In the genomic region with DNA sequence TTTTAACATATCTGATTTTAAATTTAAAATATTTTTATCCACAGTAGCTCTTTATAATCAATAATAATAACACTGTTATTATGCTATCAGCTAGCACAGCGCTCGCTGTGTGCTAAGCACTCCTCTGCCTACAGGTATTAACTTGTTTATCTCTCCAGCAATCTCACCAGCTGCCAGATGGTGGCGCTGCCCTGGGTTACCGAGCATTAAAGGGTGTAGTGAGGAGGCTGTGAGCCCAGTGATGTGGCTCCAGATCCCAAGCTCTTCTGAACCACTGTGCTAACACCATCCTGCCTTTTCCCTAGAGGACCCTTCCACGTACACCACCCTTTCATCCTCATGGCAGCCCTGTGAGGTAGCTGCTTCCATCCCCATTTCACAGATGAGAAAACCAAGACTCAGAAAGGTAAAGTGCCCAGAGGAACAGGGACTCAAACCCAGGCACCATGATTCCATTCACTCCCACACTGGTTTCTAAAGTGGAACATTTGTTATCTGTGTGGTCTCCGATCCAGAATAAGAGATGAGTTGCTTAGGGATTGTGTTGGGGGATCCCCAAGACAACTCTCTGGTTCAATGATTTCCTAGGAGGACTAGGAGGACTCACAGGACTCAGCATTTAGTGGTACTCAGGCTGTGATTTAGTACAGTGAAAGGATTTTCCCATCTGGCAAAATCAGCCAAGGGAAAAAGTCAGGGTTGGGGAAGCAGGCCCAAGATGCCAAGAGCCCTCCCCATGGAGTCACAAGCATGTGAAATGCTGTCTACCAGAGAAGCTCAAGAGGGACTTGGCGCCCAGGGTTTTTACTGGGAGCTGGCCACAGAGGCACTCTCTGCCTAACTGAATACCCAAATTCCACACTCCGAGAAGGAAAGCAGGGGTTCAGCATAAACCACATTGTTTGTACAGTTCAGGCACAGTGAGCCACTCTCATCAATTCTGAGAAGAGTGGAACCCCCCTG, we compare ENCODE assay signal across 8 cellular contexts. TPM values are rescaled to one million over a fixed set of nuclear protein-coding genes. Genes with fewer than 3 reads are reported as not detected.
DNase-seq lines count a peak whose midpoint lies in the region; TF ChIP-seq lines count a peak whose summit lies in the region.
"Had no signal": no experiment of that assay in that cellular context is flagged by ENCODE, and none has a peak within 500 bp of the region (broad histone marks: within the 10 kb centered on the region; RNA-seq: fewer than 3 reads in every experiment).

No MANE protein-coding gene starts in this region.

- TF ChIP-seq CTCF in GM06990 (IDR thresholded peaks at IDR 0.05; ENCODE audit: insufficient read depth, low read length, poor library complexity, severe bottlenecking), result peak; percentile 77
- TF ChIP-seq CTCF in HEK293 (tag by site-specific recombination; IDR thresholded peaks at IDR 0.05), result no peak
- peak in 4 of 6 experiments; percentile 16 to 51 (median 28) for TF ChIP-seq CTCF in esophagus squamous epithelium (IDR thresholded peaks at IDR 0.05)

- no peak for DNase-seq in GM06990 (ENCODE audit: extremely low read depth, insufficient read length)
- DNase-seq in SJCRH30, result peak; percentile 56 to 70
- DNase-seq in esophagus squamous epithelium (lab: John Stamatoyannopoulos, UW), result no peak
- peak; percentile 25 for DNase-seq in stimulated activated CD4-positive, alpha-beta T cell treated with anti-CD3 and anti-CD28 coated beads, Interleukin-4, amount 100 ng/mL, for 24 hours
- no peak for DNase-seq in NCI-H1105 treated with DMSO at 0.1 percent for 48 hours (lab: John Stamatoyannopoulos, UW)
- no peak for DNase-seq in kidney tubule cell (ENCODE audit: low spot score)

- 64 to 66% methylated on average over 8 of the region's 8 CpGs for WGBS in esophagus squamous epithelium, 2 donors

- POLR2A ChIA-PET in HEK293 (lab: Yijun Ruan, JAX), result no interaction called here

- CTCF ChIA-PET in HEK293 (lab: Yijun Ruan, JAX), result interaction anchor here (0.6 to 4.2 kb wide), 30 partner anchors 9 to 514 kb away, joined by 3 to 58 read pairs (median 3); a partner anchor contains a TSS

- H3K36me3 ChIP-seq in GM06990 (ENCODE audit: control insufficient read depth, insufficient read depth, low read length) (no peaks in the 10 kb centered on the region), HEK293 (ENCODE audit: control insufficient read depth in 2 of 2, insufficient read depth in 1 of 2, low read length in 2 of 2) (no peaks in the 10 kb centered on the region), SJCRH30 (0 out of 2 replicates have a peak, but pooled peaks cover under 1% of the 10 kb centered on the region), esophagus squamous epithelium (no peaks in the 10 kb centered on the region)

- intact Hi-C loops in esophagus squamous epithelium (cut with DNase I), result no loop called here

- H3K27ac ChIP-seq in HEK293 (ENCODE audit: extremely low read depth, low read depth, low read length) (no peak overlapping the region), SJCRH30 (peak overlapping the region; percentile 89), esophagus squamous epithelium (no peak overlapping the region)

- no peaks in the 10 kb centered on the region; the same call in 1 of the 2 replicates for H3K27me3 ChIP-seq in GM06990 (replicated peaks; ENCODE audit: control insufficient read depth, insufficient read depth, low read length)
- H3K27me3 ChIP-seq in SJCRH30, result no peaks in the 10 kb centered on the region
- H3K27me3 ChIP-seq in esophagus squamous epithelium, result peaks cover 0 to 79% (median 0%) of the 10 kb centered on the region in 4 donors

- no peaks in the 10 kb centered on the region for H3K9me3 ChIP-seq in HEK293 (ENCODE audit: control insufficient read depth, insufficient read depth, low read depth, low read length)
- H3K9me3 ChIP-seq in SJCRH30 (replicated peaks), result no peaks in the 10 kb centered on the region
- H3K9me3 ChIP-seq in esophagus squamous epithelium, result no peaks in the 10 kb centered on the region

- no peak for TF ChIP-seq POLR2A in esophagus squamous epithelium (IDR thresholded peaks at IDR 0.05)

- no peak overlapping the region for H3K4me3 ChIP-seq in GM06990 (replicated peaks; ENCODE audit: low read depth, low read length)
- no peak overlapping the region for H3K4me3 ChIP-seq in HEK293 (ENCODE audit: low read depth, low read length)
- H3K4me3 ChIP-seq in SJCRH30, result no peak overlapping the region
- no peak overlapping the region for H3K4me3 ChIP-seq in esophagus squamous epithelium

- H3K4me1 ChIP-seq in HEK293 (ENCODE audit: control insufficient read depth, insufficient read depth, low read length) (no peaks in the 10 kb centered on the region), SJCRH30 (peaks cover 36% of the 10 kb centered on the region), esophagus squamous epithelium (no peaks in the 10 kb centered on the region)

TF ChIP-seq in HEK293, 187 proteins besides CTCF, POLR2A, EP300 and RAD21:
- TF ChIP-seq ZNF654 (tag by site-specific recombination; IDR thresholded peaks at IDR 0.05; ENCODE audit: low read depth), result peak; percentile 11; the same call in 1 of the 2 replicates
- TF ChIP-seq ZNF558 (tag by site-specific recombination; IDR thresholded peaks at IDR 0.05), result no peak
TF ChIP-seq in HEK293: peak in this region for 1.

RNA-seq across cellular contexts. Expression of a gene that starts 7.0 kb away (rescaled TPM):
- 42.3 and 44.1 TPM in 2 replicates for total RNA-seq in SJCRH30 (2014; rRNA removed; shearing (Covaris generic))
- not detected for total RNA-seq in esophagus squamous epithelium
- total RNA-seq: T-helper 1 cell treated with Interleukin-12 subunit alpha and Interleukin-12 subunit beta and Interleukin-4 antibody, amounts not matched to agents 30 ng/mL and 1 ng/mL, for 36 hours had no signal

RNA-seq across cellular contexts. Expression of a gene that starts 24.8 kb away (rescaled TPM):
- total RNA-seq in SJCRH30 (2014; rRNA removed; shearing (Covaris generic)), result 80.3 and 80.8 TPM in 2 replicates
- total RNA-seq in esophagus squamous epithelium, result 10 to 100 TPM in 2 of 4 donors, 1 to 10 TPM in 2; 1.6 to 23.7 (median 7.7) TPM

Comparison
In these comparisons a context has a peak if more than half of its experiments do, and no peak if none do; other contexts are left out.
1. DNase-seq: peak in SJCRH30 (2 of 2) and stimulated activated CD4-positive, alpha-beta T cell treated with anti-CD3 and anti-CD28 coated beads, Interleukin-4, amount 100 ng/mL, for 24 hours (single experiment); none in GM06990 (single experiment), esophagus squamous epithelium (single experiment), NCI-H1105 treated with DMSO at 0.1 percent for 48 hours (single experiment) and kidney tubule cell (single experiment).
2. RNA of a gene that starts 7.0 kb away (total RNA-seq): 42.3 to 44.1 TPM in SJCRH30; not detected in esophagus squamous epithelium; every median in the first group is over 10 times any median in the second.